In genomic region chr16:48261569-48261968, GRCh38 we compare ENCODE assay signal across 37 cellular contexts. TPM values are rescaled to one million over a fixed set of nuclear protein-coding genes. Genes with fewer than 3 reads are reported as not detected.
"Had no signal": no experiment of that assay in that cellular context is flagged by ENCODE, and none has a peak within 500 bp of the region (broad histone marks: within the 10 kb centered on the region; RNA-seq: fewer than 3 reads in every experiment).

No MANE protein-coding gene starts in this region.

- ATAC-seq: activated naive CD4-positive, alpha-beta T cell treated with anti-CD3 and anti-CD28 coated beads, Interleukin-2, amount 50 U/mL, for 72 hours; activated naive CD8-positive, alpha-beta T cell treated with anti-CD3 and anti-CD28 coated beads, Interleukin-2, amount 50 U/mL, for 24 hours; activated T-cell treated with anti-CD3 and anti-CD28 coated beads, Interleukin-2, amount 50 U/mL, for 4 hours; activated T-cell treated with anti-CD3 and anti-CD28 coated beads, Interleukin-2, amount 50 U/mL, for 72 hours; activated T-helper 17 cell treated with anti-CD3 and anti-CD28 coated beads, Interleukin-2, amount 50 U/mL, for 72 hours; body of pancreas had no signal

- H3K27me3 Mint-ChIP-seq: activated naive CD4-positive, alpha-beta T cell treated with anti-CD3 and anti-CD28 coated beads, Interleukin-2, amount 10 ng/mL, durations not matched to agents 7 days and 5 days; activated naive CD4-positive, alpha-beta T cell treated with anti-CD3 and anti-CD28 coated beads, Interleukin-2, amount 50 U/mL, for 24 hours; activated naive CD8-positive, alpha-beta T cell; activated naive CD8-positive, alpha-beta T cell treated with anti-CD3 and anti-CD28 coated beads for 36 hours; activated naive CD8-positive, alpha-beta T cell treated with anti-CD3 and anti-CD28 coated beads, Interleukin-2, amount 10 ng/mL, durations not matched to agents 7 days and 5 days; activated naive CD8-positive, alpha-beta T cell treated with anti-CD3 and anti-CD28 coated beads, Interleukin-2, amount 50 U/mL, for 24 hours; activated T-cell treated with anti-CD3 and anti-CD28 coated beads, Interleukin-2, amount 50 U/mL, for 24 hours; activated T-helper 17 cell treated with anti-CD3 and anti-CD28 coated beads, Interleukin-2, amount 50 U/mL, for 72 hours; brain; central memory CD8-positive, alpha-beta T cell had no signal

- DNase-seq: activated effector memory CD4-positive, alpha-beta T cell treated with anti-CD3 and anti-CD28 coated beads, Interleukin-2, amount 50 U/mL, for 16 hours; activated effector memory CD4-positive, alpha-beta T cell treated with Interleukin-2 at 50 U/mL for 16 hours; activated gamma-delta T cell; activated gamma-delta T cell treated with Interleukin-2 at 50 U/mL for 16 hours; activated naive CD4-positive, alpha-beta T cell; activated naive CD4-positive, alpha-beta T cell treated with anti-CD3 and anti-CD28 coated beads for 36 hours; activated naive CD4-positive, alpha-beta T cell treated with anti-CD3 and anti-CD28 coated beads, Interleukin-2, amount 10 ng/mL, durations not matched to agents 7 days and 5 days; activated naive CD4-positive, alpha-beta T cell treated with anti-CD3 and anti-CD28 coated beads, Interleukin-2, amount 50 U/mL, for 16 hours; activated naive CD4-positive, alpha-beta T cell treated with Interleukin-2 at 50 U/mL for 16 hours; activated naive CD8-positive, alpha-beta T cell treated with anti-CD3 and anti-CD28 coated beads for 36 hours; activated naive CD8-positive, alpha-beta T cell treated with anti-CD3 and anti-CD28 coated beads, Interleukin-2, amount 10 ng/mL, durations not matched to agents 7 days and 5 days; activated naive CD8-positive, alpha-beta T cell treated with anti-CD3 and anti-CD28 coated beads, Interleukin-2, amount 50 U/mL, for 24 hours; activated T-cell treated with anti-CD3 and anti-CD28 coated beads, Interleukin-2, amount 50 U/mL, for 1 hour; activated T-cell treated with anti-CD3 and anti-CD28 coated beads, Interleukin-2, amount 50 U/mL, for 24 hours; activated T-cell treated with anti-CD3 and anti-CD28 coated beads, Interleukin-2, amount 50 U/mL, for 4 hours; activated T-cell treated with anti-CD3 and anti-CD28 coated beads, Interleukin-2, amount 50 U/mL, for 48 hours; activated T-cell treated with anti-CD3 and anti-CD28 coated beads, Interleukin-2, amount 50 U/mL, for 72 hours; adrenal gland; amygdala; anterior cingulate cortex; aorta; body of pancreas; brain microvascular endothelial cell; caudate nucleus; central memory CD4-positive, alpha-beta T cell; cerebellar nuclear complex had no signal

- H3K27ac Mint-ChIP-seq: activated naive CD4-positive, alpha-beta T cell treated with anti-CD3 and anti-CD28 coated beads for 36 hours; activated naive CD4-positive, alpha-beta T cell treated with anti-CD3 and anti-CD28 coated beads, Interleukin-2, amount 10 ng/mL, durations not matched to agents 7 days and 5 days; activated naive CD4-positive, alpha-beta T cell treated with anti-CD3 and anti-CD28 coated beads, Interleukin-2, amount 50 U/mL, for 24 hours; activated naive CD4-positive, alpha-beta T cell treated with anti-CD3 and anti-CD28 coated beads, Interleukin-2, amount 50 U/mL, for 72 hours; activated naive CD8-positive, alpha-beta T cell; activated naive CD8-positive, alpha-beta T cell treated with anti-CD3 and anti-CD28 coated beads for 36 hours; activated naive CD8-positive, alpha-beta T cell treated with anti-CD3 and anti-CD28 coated beads, Interleukin-2, amount 10 ng/mL, durations not matched to agents 7 days and 5 days; activated naive CD8-positive, alpha-beta T cell treated with anti-CD3 and anti-CD28 coated beads, Interleukin-2, amount 50 U/mL, for 24 hours; activated T-cell treated with anti-CD3 and anti-CD28 coated beads, Interleukin-2, amount 50 U/mL, for 24 hours; activated T-cell treated with anti-CD3 and anti-CD28 coated beads, Interleukin-2, amount 50 U/mL, for 72 hours; activated T-helper 1 cell treated with anti-CD3 and anti-CD28 coated beads, Interleukin-12 subunit alpha, Interleukin-12 subunit beta, Interleukin-2, Interleukin-4 antibody, amounts not matched to agents 30 ng/mL and 10 ng/mL and 1 ng/mL, durations not matched to agents 14 hours and 24 hours and 36 hours; activated T-helper 17 cell treated with anti-CD3 and anti-CD28 coated beads, Interleukin-2, amount 50 U/mL, for 72 hours; activated T-helper 2 cell treated with anti-CD3 and anti-CD28 coated beads, Interferon-gamma antibody, Interleukin-2, Interleukin-4, amounts not matched to agents 10 μg/mL and 5 μg/mL and 100 μg/mL, durations not matched to agents 14 hours and 24 hours and 36 hours had no signal

- H3K4me1 Mint-ChIP-seq: activated naive CD8-positive, alpha-beta T cell treated with anti-CD3 and anti-CD28 coated beads, Interleukin-2, amount 10 ng/mL, durations not matched to agents 7 days and 5 days; activated T-helper 17 cell treated with anti-CD3 and anti-CD28 coated beads, Interleukin-2, amount 50 U/mL, for 72 hours; brain had no signal

- H3K4me3 ChIP-seq: adrenal gland, ascending aorta, body of pancreas, breast epithelium, cardiac muscle cell had no signal

- H3K27ac ChIP-seq: adrenal gland, ascending aorta, body of pancreas, brain microvascular endothelial cell, breast epithelium, cardiac muscle cell had no signal

- H3K4me3 Mint-ChIP-seq: activated naive CD4-positive, alpha-beta T cell treated with anti-CD3 and anti-CD28 coated beads for 36 hours; activated naive CD4-positive, alpha-beta T cell treated with anti-CD3 and anti-CD28 coated beads, Interleukin-2, amount 10 ng/mL, durations not matched to agents 7 days and 5 days; activated naive CD4-positive, alpha-beta T cell treated with anti-CD3 and anti-CD28 coated beads, Interleukin-2, amount 50 U/mL, for 24 hours; activated naive CD8-positive, alpha-beta T cell; activated naive CD8-positive, alpha-beta T cell treated with anti-CD3 and anti-CD28 coated beads for 36 hours; activated naive CD8-positive, alpha-beta T cell treated with anti-CD3 and anti-CD28 coated beads, Interleukin-2, amount 10 ng/mL, durations not matched to agents 7 days and 5 days; activated naive CD8-positive, alpha-beta T cell treated with anti-CD3 and anti-CD28 coated beads, Interleukin-2, amount 50 U/mL, for 24 hours; activated T-cell treated with anti-CD3 and anti-CD28 coated beads, Interleukin-2, amount 50 U/mL, for 24 hours; activated T-cell treated with anti-CD3 and anti-CD28 coated beads, Interleukin-2, amount 50 U/mL, for 4 hours; activated T-cell treated with anti-CD3 and anti-CD28 coated beads, Interleukin-2, amount 50 U/mL, for 72 hours; activated T-helper 1 cell treated with anti-CD3 and anti-CD28 coated beads, Interleukin-12 subunit alpha, Interleukin-12 subunit beta, Interleukin-2, Interleukin-4 antibody, amounts not matched to agents 30 ng/mL and 10 ng/mL and 1 ng/mL, durations not matched to agents 14 hours and 24 hours and 36 hours; activated T-helper 17 cell treated with anti-CD3 and anti-CD28 coated beads, Interleukin-2, amount 50 U/mL, for 72 hours; brain; central memory CD8-positive, alpha-beta T cell had no signal

- H3K9me3 ChIP-seq: adrenal gland, ascending aorta, body of pancreas, breast epithelium had no signal

RNA-seq across cellular contexts. Expression of gene ABCC11, which starts 14.2 kb away (rescaled TPM):
- total RNA-seq: activated T-helper 1 cell treated with anti-CD3 and anti-CD28 coated beads, Interleukin-12 subunit alpha, Interleukin-12 subunit beta, Interleukin-2, Interleukin-4 antibody, amounts not matched to agents 30 ng/mL and 10 ng/mL and 1 ng/mL, durations not matched to agents 14 hours and 24 hours and 36 hours; aorta; ascending aorta had no signal
